ENCODE assay signal across 13 cellular contexts in the genomic region with DNA sequence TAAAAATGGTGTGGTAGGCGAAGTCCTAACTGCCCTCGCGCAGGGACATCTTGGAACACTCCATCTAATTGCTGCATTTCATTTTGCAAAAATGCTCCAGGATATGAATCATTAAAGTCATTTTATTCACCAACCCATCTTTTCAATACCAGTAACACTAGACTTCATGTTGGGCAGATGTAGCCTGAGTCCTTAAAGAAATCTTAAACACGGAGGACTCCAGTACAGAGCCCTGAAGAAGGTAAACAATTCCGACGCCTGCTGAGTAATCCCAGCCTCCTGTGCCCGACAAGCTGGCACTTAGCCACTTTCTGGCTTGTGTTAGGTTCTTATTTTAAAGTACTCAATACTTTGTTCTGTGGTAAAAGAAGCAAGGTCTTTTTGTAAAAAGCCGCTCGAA. TPM values are rescaled to one million over a fixed set of nuclear protein-coding genes. Genes with fewer than 3 reads are reported as not detected.
DNase-seq lines count a peak whose midpoint lies in the region; ATAC-seq and TF ChIP-seq lines count a peak whose summit lies in the region.
"Had no signal": no experiment of that assay in that cellular context is flagged by ENCODE, and none has a peak within 500 bp of the region (broad histone marks: within the 10 kb centered on the region; RNA-seq: fewer than 3 reads in every experiment).

No MANE protein-coding gene starts in this region.

- H3K4me3 Mint-ChIP-seq in activated naive CD4-positive, alpha-beta T cell treated with anti-CD3 and anti-CD28 coated beads for 36 hours: no peak overlapping the region
- H3K4me3 Mint-ChIP-seq: activated CD4-positive, alpha-beta T cell treated with anti-CD3 and anti-CD28 coated beads, Interleukin-2, amount 10 ng/mL, durations not matched to agents 7 days and 5 days; CD4-positive, alpha-beta T cell had no signal

- H3K4me1 Mint-ChIP-seq in activated naive CD4-positive, alpha-beta T cell treated with anti-CD3 and anti-CD28 coated beads for 36 hours (ENCODE audit: low read depth): peaks cover 8% of the 10 kb centered on the region

- H3K4me2 ChIP-seq in skeletal muscle satellite cell (ENCODE audit: low read length): peak overlapping the region; percentile 10

- TF ChIP-seq CTCF in fibroblast of mammary gland (conservative IDR thresholded peaks at IDR 0.05; ENCODE audit: control insufficient read depth, insufficient read depth, low read depth, low read length): no peak

- H3K4me3 ChIP-seq in fibroblast of mammary gland (ENCODE audit: control insufficient read depth, low read depth, low read length) (no peak overlapping the region), skeletal muscle satellite cell (ENCODE audit: low read length) (peak overlapping the region; percentile 15)

- intact Hi-C loops in activated naive CD4-positive, alpha-beta T cell treated with anti-CD3 and anti-CD28 coated beads for 36 hours (cut with micrococcal nuclease): no loop called here

- DNase-seq in EL (peak; percentile 66), NCI-H524 (lab: John Stamatoyannopoulos, UW) (peak; percentile 7 to 59), fibroblast of mammary gland (ENCODE audit: low read depth) (peak; percentile 63), globus pallidus (ENCODE audit: low spot score) (no peak)
- DNase-seq in stimulated activated naive CD4-positive, alpha-beta T cell (lab: John Stamatoyannopoulos, UW): no peak
- no peak for DNase-seq in activated naive CD4-positive, alpha-beta T cell treated with anti-CD3 and anti-CD28 coated beads for 36 hours
- DNase-seq: activated CD4-positive, alpha-beta T cell treated with anti-CD3 and anti-CD28 coated beads, Interleukin-2, amount 10 ng/mL, durations not matched to agents 7 days and 5 days; CD4-positive, alpha-beta T cell; stimulated activated CD4-positive, alpha-beta T cell treated with anti-CD3 and anti-CD28 coated beads, Interleukin-4, amount 100 ng/mL, for 24 hours; stimulated activated naive CD8-positive, alpha-beta T cell treated with anti-CD3 and anti-CD28 coated beads, Interleukin-15, Interleukin-2, amounts not matched to agents 100 U/mL and 50 U/mL, for 24 hours; T-helper 1 cell had no signal

- H3K9ac ChIP-seq in skeletal muscle satellite cell (ENCODE audit: low read depth, low read length): peak overlapping the region; percentile 25

- H3K27ac Mint-ChIP-seq in activated naive CD4-positive, alpha-beta T cell treated with anti-CD3 and anti-CD28 coated beads for 36 hours: no peak overlapping the region
- H3K27ac Mint-ChIP-seq: activated CD4-positive, alpha-beta T cell treated with anti-CD3 and anti-CD28 coated beads, Interleukin-2, amount 10 ng/mL, durations not matched to agents 7 days and 5 days; CD4-positive, alpha-beta T cell had no signal

- CTCF ChIA-PET in activated naive CD4-positive, alpha-beta T cell treated with anti-CD3 and anti-CD28 coated beads for 36 hours (lab: Charles Lee): no interaction called here

- no peaks in the 10 kb centered on the region for H3K9me3 Mint-ChIP-seq in activated naive CD4-positive, alpha-beta T cell treated with anti-CD3 and anti-CD28 coated beads for 36 hours
- H3K9me3 Mint-ChIP-seq: activated CD4-positive, alpha-beta T cell treated with anti-CD3 and anti-CD28 coated beads, Interleukin-2, amount 10 ng/mL, durations not matched to agents 7 days and 5 days; CD4-positive, alpha-beta T cell had no signal

- no peaks in the 10 kb centered on the region for H3K27me3 ChIP-seq in skeletal muscle satellite cell (ENCODE audit: control insufficient read depth, insufficient read depth, low read length)

- H3K36me3 Mint-ChIP-seq in activated naive CD4-positive, alpha-beta T cell treated with anti-CD3 and anti-CD28 coated beads for 36 hours (ENCODE audit: low read depth): no peaks in the 10 kb centered on the region

- peaks cover 39% of the 10 kb centered on the region for H3K27me3 Mint-ChIP-seq in activated naive CD4-positive, alpha-beta T cell treated with anti-CD3 and anti-CD28 coated beads for 36 hours (ENCODE audit: low read depth)

- no peaks in the 10 kb centered on the region for H3K9me3 ChIP-seq in skeletal muscle satellite cell (replicated peaks; ENCODE audit: low read length)

- peaks cover 40% of the 10 kb centered on the region for H3K4me1 ChIP-seq in skeletal muscle satellite cell (ENCODE audit: control insufficient read depth, insufficient read depth, low read length)

- no peak for ATAC-seq in GM21360 (IDR thresholded peaks at IDR 0.05; ENCODE audit: unreplicated experiment)
- ATAC-seq: stimulated activated naive CD8-positive, alpha-beta T cell treated with anti-CD3 and anti-CD28 coated beads, Interleukin-15, Interleukin-2, amounts not matched to agents 100 U/mL and 50 U/mL, for 24 hours had no signal

- H3K36me3 ChIP-seq in skeletal muscle satellite cell (ENCODE audit: insufficient read depth, low read length): no peaks in the 10 kb centered on the region

RNA-seq across cellular contexts. Expression of a gene that starts 58.0 kb away (rescaled TPM):
- total RNA-seq in skeletal muscle satellite cell (2012; rRNA removed): 2.0 and 2.4 TPM in 2 replicates
- 1 to 10 TPM; 3.0 to 3.3 TPM for total RNA-seq in activated naive CD4-positive, alpha-beta T cell treated with anti-CD3 and anti-CD28 coated beads for 36 hours

Comparison
In these comparisons a context has a peak if more than half of its experiments do, and no peak if none do; other contexts are left out.
1. DNase-seq: peak in EL (single experiment), NCI-H524 (2 of 2) and fibroblast of mammary gland (single experiment); none in stimulated activated naive CD4-positive, alpha-beta T cell (0 of 6), activated naive CD4-positive, alpha-beta T cell treated with anti-CD3 and anti-CD28 coated beads for 36 hours (single experiment) and globus pallidus (single experiment).